In genomic region chr20:43863821-43864544, GRCh38 we compare ENCODE assay signal across 24 cellular contexts. TPM values are rescaled to one million over a fixed set of nuclear protein-coding genes. Genes with fewer than 3 reads are reported as not detected.
DNase-seq lines count a peak whose midpoint lies in the region; ATAC-seq and TF ChIP-seq lines count a peak whose summit lies in the region.
"Had no signal": no experiment of that assay in that cellular context is flagged by ENCODE, and none has a peak within 500 bp of the region (broad histone marks: within the 10 kb centered on the region; RNA-seq: fewer than 3 reads in every experiment).

No MANE protein-coding gene starts in this region.

- H3K4me1 ChIP-seq in esophagus (ENCODE audit: control insufficient read depth in 2 of 2, insufficient read depth in 2 of 2, low read length in 1 of 2), result no peaks in the 10 kb centered on the region
- peaks cover 5% of the 10 kb centered on the region for H3K4me1 ChIP-seq in mesodermal cell (ENCODE audit: control insufficient read depth, insufficient read depth, low read length, poor library complexity, severe bottlenecking)
- H3K4me1 ChIP-seq in upper lobe of left lung, result peaks cover 0 to 11% (median 4%) of the 10 kb centered on the region in 4 donors
- H3K4me1 ChIP-seq: thyroid gland had no signal

- ATAC-seq in upper lobe of left lung (ENCODE audit: low FRiP score in 2 of 2) (peak in 1 of 2 donors; percentile 46), GM21723 (IDR thresholded peaks at IDR 0.05; ENCODE audit: unreplicated experiment) (no peak)

- H3K27ac ChIP-seq in esophagus (ENCODE audit: low read depth in 2 of 2, low read length in 1 of 2) (peak overlapping the region; percentile 55), mesodermal cell (ENCODE audit: low read depth, low read length, severe bottlenecking) (peak overlapping the region; percentile 29), upper lobe of left lung (peak overlapping the region in 3 of 4 donors; percentile 16 to 68 (median 48))
- H3K27ac ChIP-seq: 22Rv1, thyroid gland, VCaP had no signal

- no peak for TF ChIP-seq EP300 in upper lobe of left lung (IDR thresholded peaks at IDR 0.05)

- no peaks in the 10 kb centered on the region for H3K27me3 ChIP-seq in esophagus (ENCODE audit: control insufficient read depth in 1 of 2, insufficient read depth in 2 of 2, low read length in 2 of 2)
- H3K27me3 ChIP-seq in upper lobe of left lung, result no peaks in the 10 kb centered on the region
- H3K27me3 ChIP-seq: BE2C, thyroid gland had no signal

- H3K9me3 ChIP-seq in esophagus (ENCODE audit: control insufficient read depth in 2 of 2, insufficient read depth in 1 of 2, low read depth in 1 of 2, low read length in 1 of 2) (no peaks in the 10 kb centered on the region), mesodermal cell (ENCODE audit: control insufficient read depth, low read length) (no peaks in the 10 kb centered on the region), upper lobe of left lung (no peaks in the 10 kb centered on the region)
- H3K9me3 ChIP-seq: BE2C, thyroid gland had no signal

- H3K36me3 ChIP-seq in esophagus (ENCODE audit: control insufficient read depth in 2 of 2, insufficient read depth in 2 of 2, low read length in 1 of 2), result no peaks in the 10 kb centered on the region
- H3K36me3 ChIP-seq in mesodermal cell (ENCODE audit: control insufficient read depth, insufficient read depth, low read length), result no peaks in the 10 kb centered on the region
- H3K36me3 ChIP-seq in upper lobe of left lung, result no peaks in the 10 kb centered on the region
- H3K36me3 ChIP-seq: BE2C, thyroid gland had no signal

- H3K4me3 ChIP-seq in esophagus (ENCODE audit: low read depth in 1 of 2, low read length in 2 of 2) (no peak overlapping the region), mesodermal cell (ENCODE audit: extremely low read depth, insufficient read depth, low read length, poor library complexity, severe bottlenecking) (no peak overlapping the region), upper lobe of left lung (no peak overlapping the region)
- H3K4me3 ChIP-seq: thyroid gland had no signal

- no peak for TF ChIP-seq POLR2A in upper lobe of left lung (IDR thresholded peaks at IDR 0.05)

- DNase-seq in DMS153 (lab: John Stamatoyannopoulos, UW) (peak; percentile 56), DMS153 treated with DMSO at 0.1 percent for 48 hours (lab: John Stamatoyannopoulos, UW; ENCODE audit: unreplicated experiment) (no peak), upper lobe of left lung (no peak), NCI-H2171 treated with DMSO at 0.1 percent for 48 hours (lab: John Stamatoyannopoulos, UW) (no peak)
- DNase-seq in stimulated activated CD4-positive, alpha-beta T cell treated with anti-CD3 and anti-CD28 coated beads, Interleukin-1b, Interleukin-23, amount 100 ng/mL, for 48 hours, result no peak
- DNase-seq: activated CD4-positive, alpha-beta memory T cell treated with anti-CD3 and anti-CD28 coated beads for 36 hours; activated naive CD4-positive, alpha-beta T cell; BE2C; COR-L47; effector memory CD4-positive, alpha-beta T cell; GOT3; Karpas-422; kidney glomerular epithelial cell; NCI-H1105; NCI-H69; nephron progenitor cell; Right ventricle myocardium superior; stimulated activated CD4-positive, alpha-beta T cell treated with anti-CD3 and anti-CD28 coated beads, Interleukin-12 subunit alpha, Interleukin-12 subunit beta, amount 100 ng/mL, for 4 hours; thyroid gland had no signal

- no peak for TF ChIP-seq CTCF in upper lobe of left lung (IDR thresholded peaks at IDR 0.05)

- WGBS in esophagus, 2 donors, result 66 to 71% methylated on average over 10 of the region's 10 CpGs
- 93 to 100% methylated on average over 4 to 6 of the region's 10 CpGs for WGBS in mesodermal cell (ENCODE audit: insufficient coverage in 2 of 2), 2 experiments
- 53 to 72% methylated on average over 9 to 10 of the region's 10 CpGs for WGBS in upper lobe of left lung, 2 donors

RNA-seq across cellular contexts. Expression of gene TOX2, which starts 50.7 kb away (rescaled TPM):
- 10 to 100 TPM in 1 of 2 donors, 1 to 10 TPM in 1; 6.9 to 10.5 TPM for polyA plus RNA-seq in esophagus
- 12.0 TPM for polyA plus RNA-seq in mesodermal cell (2013, experiment 1 of 2)
- 11.4 TPM for polyA plus RNA-seq in mesodermal cell (2013, experiment 2 of 2)
- 10 to 100 TPM in 5 of 6 donors, 1 to 10 TPM in 1; 7.2 to 29.3 (median 23.7) TPM for total RNA-seq in upper lobe of left lung
